ENCODE assay signal across 19 cellular contexts in the genomic region with DNA sequence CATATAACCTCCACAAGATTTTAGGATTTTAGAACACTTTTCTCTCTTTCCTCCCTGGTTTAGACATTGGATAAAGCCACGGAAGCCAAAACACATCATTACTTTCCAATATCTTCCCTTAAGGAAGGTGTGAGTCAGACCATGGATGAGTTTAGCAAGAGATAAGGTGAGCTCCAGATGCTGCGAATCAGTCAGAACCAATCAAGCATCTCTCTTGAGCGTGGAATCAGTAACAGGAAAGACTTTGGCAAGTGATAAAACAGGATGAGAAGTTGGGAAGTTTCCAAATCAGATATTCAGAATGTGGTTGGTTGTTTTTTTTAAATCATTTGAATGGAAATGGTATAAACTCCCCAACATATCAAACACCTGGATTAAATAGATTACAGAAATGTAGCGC.
DNase-seq lines count a peak whose midpoint lies in the region; ATAC-seq, FAIRE-seq and TF ChIP-seq lines count a peak whose summit lies in the region.
"Had no signal": no experiment of that assay in that cellular context is flagged by ENCODE, and none has a peak within 500 bp of the region (broad histone marks: within the 10 kb centered on the region; RNA-seq: fewer than 3 reads in every experiment).

No MANE protein-coding gene starts in this region.

- no peak overlapping the region for H2AFZ ChIP-seq in SK-N-SH (ENCODE audit: low read depth)
- H2AFZ ChIP-seq in neural progenitor cell (replicated peaks), result no peak overlapping the region

- peaks cover 0 to 4% (median 0%) of the 10 kb centered on the region in 3 donors for H3K9me3 Mint-ChIP-seq in T-cell
- no peaks in the 10 kb centered on the region for H3K9me3 Mint-ChIP-seq in neural progenitor cell

- WGBS in SK-N-SH (ENCODE audit: low lambda C conversion rate), result 74% methylated on average over 4 of the region's 4 CpGs

- H3K4me1 Mint-ChIP-seq in T-cell (no peaks in the 10 kb centered on the region), neural progenitor cell (peaks cover 3% of the 10 kb centered on the region)

- H3K79me2 ChIP-seq in SK-N-SH (ENCODE audit: insufficient read depth), result no peaks in the 10 kb centered on the region
- H3K79me2 ChIP-seq in neural progenitor cell (ENCODE audit: low read depth), result no peaks in the 10 kb centered on the region

- peaks cover 0 to 4% of the 10 kb centered on the region in 2 donors for H3K27me3 Mint-ChIP-seq in T-cell
- H3K27me3 Mint-ChIP-seq in neural progenitor cell (ENCODE audit: insufficient read depth, low read depth), result no peaks in the 10 kb centered on the region

- H3K4me1 ChIP-seq in SK-N-SH (ENCODE audit: control insufficient read depth in 1 of 2, insufficient read depth in 2 of 2, low read depth in 1 of 2, low read length in 1 of 2) (no peaks in the 10 kb centered on the region), neural progenitor cell (peaks cover 10% of the 10 kb centered on the region)

- H3K4me2 ChIP-seq in SK-N-SH, result no peak overlapping the region
- no peak overlapping the region for H3K4me2 ChIP-seq in neural progenitor cell

- H3K9me3 ChIP-seq in SK-N-SH (no peaks in the 10 kb centered on the region), neural progenitor cell (ENCODE audit: low read depth) (no peaks in the 10 kb centered on the region)

- DNase-seq in SK-N-SH, result no peak
- peak; percentile 21 for DNase-seq in bronchial epithelial cell (ENCODE audit: low read depth)
- DNase-seq in glomerular endothelial cell (ENCODE audit: extremely low read depth, low read depth, low spot score), result peak; percentile 10
- DNase-seq in NCI-H2029 (lab: John Stamatoyannopoulos, UW), result no peak
- DNase-seq in HK-2 (ENCODE audit: unreplicated experiment), result no peak
- DNase-seq in T-cell, result no peak
- no peak for DNase-seq in neural progenitor cell (ENCODE audit: low spot score)
- DNase-seq: ACHN, GOT3, NCI-H1105, NCI-H1694, NCI-H510A treated with DMSO at 0.1 percent for 48 hours, NCI-H82, SIG-M5 had no signal

- ATAC-seq in T-cell (replicated peaks in 1 of 4), result no peak
- ATAC-seq: HCT116, K562 had no signal

- no peak for TF ChIP-seq CTCF in SK-N-SH (IDR thresholded peaks at IDR 0.05)
- no peak for TF ChIP-seq CTCF in bronchial epithelial cell (IDR thresholded peaks at IDR 0.05; ENCODE audit: insufficient read depth, low read length, severe bottlenecking)
- TF ChIP-seq CTCF in neural progenitor cell (IDR thresholded peaks at IDR 0.05), result no peak

- H3K36me3 Mint-ChIP-seq in T-cell (no peaks in the 10 kb centered on the region), neural progenitor cell (no peaks in the 10 kb centered on the region)

- H3K27ac ChIP-seq in SK-N-SH (ENCODE audit: low read depth in 2 of 2, low read length in 1 of 2) (no peak overlapping the region), neural progenitor cell (no peak overlapping the region)
- H3K27ac ChIP-seq: C4-2B, RWPE1 had no signal

- no peak overlapping the region for H3K9ac ChIP-seq in SK-N-SH
- no peak overlapping the region for H3K9ac ChIP-seq in neural progenitor cell

- no peak for TF ChIP-seq EP300 in SK-N-SH (IDR thresholded peaks at IDR 0.05; ENCODE audit: borderline replicate concordance in 1 of 2, low read depth in 1 of 2, low read length in 1 of 2)

- no peak for TF ChIP-seq RAD21 in SK-N-SH (IDR thresholded peaks at IDR 0.05; ENCODE audit: low read length)

- no peak for FAIRE-seq in bronchial epithelial cell (lab: Jason Lieb, UNC)
- FAIRE-seq: D721Med, K562 had no signal

- H3K27me3 ChIP-seq in SK-N-SH (ENCODE audit: insufficient read depth), result no peaks in the 10 kb centered on the region
- H3K27me3 ChIP-seq in bronchial epithelial cell (ENCODE audit: control insufficient read depth, insufficient read depth, low read length), result no peaks in the 10 kb centered on the region
- H3K27me3 ChIP-seq in neural progenitor cell, result no peaks in the 10 kb centered on the region

- no peak overlapping the region for H3K4me3 ChIP-seq in SK-N-SH (ENCODE audit: low read depth in 2 of 2, low read length in 1 of 2)
- no peak overlapping the region for H3K4me3 ChIP-seq in bronchial epithelial cell (ENCODE audit: low read depth, low read length)
- no peak overlapping the region for H3K4me3 ChIP-seq in neural progenitor cell
- H3K4me3 ChIP-seq: K562 had no signal

- H3K4me3 Mint-ChIP-seq in T-cell (no peak overlapping the region), neural progenitor cell (no peak overlapping the region)

- H3K27ac Mint-ChIP-seq in T-cell (no peak overlapping the region), neural progenitor cell (no peak overlapping the region)

- POLR2A ChIA-PET in SK-N-SH (lab: Yijun Ruan, JAX) (no interaction called here), T-cell (lab: Charles Lee) (no interaction called here)

- H3F3A ChIP-seq in SK-N-SH (replicated peaks; ENCODE audit: insufficient read depth) (no peaks in the 10 kb centered on the region), neural progenitor cell (ENCODE audit: low read depth) (no peaks in the 10 kb centered on the region)

- H4K20me1 ChIP-seq in SK-N-SH (ENCODE audit: insufficient read depth) (no peaks in the 10 kb centered on the region), neural progenitor cell (ENCODE audit: low read depth) (no peaks in the 10 kb centered on the region)

- H3K36me3 ChIP-seq in SK-N-SH (replicated peaks in 1 of 2; ENCODE audit: control insufficient read depth in 1 of 2, insufficient read depth in 2 of 2, low read length in 1 of 2) (no peaks in the 10 kb centered on the region), bronchial epithelial cell (ENCODE audit: control insufficient read depth, insufficient read depth, low read length) (no peaks in the 10 kb centered on the region), neural progenitor cell (no peaks in the 10 kb centered on the region)

- H3K9me2 ChIP-seq in SK-N-SH, result no peaks in the 10 kb centered on the region

- CTCF ChIA-PET in SK-N-SH (lab: Yijun Ruan, JAX), result no interaction called here
- CTCF ChIA-PET in T-cell (lab: Charles Lee), result no interaction called here

TF ChIP-seq in SK-N-SH, 30 proteins besides CTCF, POLR2A, EP300 and RAD21 (continues in another document):
- TF ChIP-seq GABPA (IDR thresholded peaks at IDR 0.05; ENCODE audit: low read depth) (no peak), FOSL2 (IDR thresholded peaks at IDR 0.05; ENCODE audit: borderline replicate concordance, low read depth) (0 out of 2 replicates have a peak, but pooled peaks have one; percentile 16), ELF1 (IDR thresholded peaks at IDR 0.05) (no peak), MAX (IDR thresholded peaks at IDR 0.05; ENCODE audit: low read depth) (no peak), TAF1 (IDR thresholded peaks at IDR 0.05; ENCODE audit: borderline replicate concordance, low read depth, low read length) (no peak), FOXJ3 (CRISPR knock-in tag; IDR thresholded peaks at IDR 0.05) (no peak), JUND (IDR thresholded peaks at IDR 0.05) (0 out of 2 replicates have a peak, but pooled peaks have one; percentile 10), RFX5 (IDR thresholded peaks at IDR 0.05; ENCODE audit: low read length) (no peak), TCF12 (IDR thresholded peaks at IDR 0.05) (peak; percentile 55), NFIC (IDR thresholded peaks at IDR 0.05; ENCODE audit: borderline replicate concordance) (peak; percentile 41; the same call in 1 of the 2 replicates), YY1 (IDR thresholded peaks at IDR 0.05; ENCODE audit: low read depth) (no peak), GATA2 (CRISPR knock-in tag; IDR thresholded peaks at IDR 0.05) (peak; percentile 44; the same call in 1 of the 2 replicates), SIN3A (IDR thresholded peaks at IDR 0.05; ENCODE audit: borderline replicate concordance, low read depth, low read length) (no peak), MXI1 (IDR thresholded peaks at IDR 0.05; ENCODE audit: low read depth, low read length) (no peak), USF2 (IDR thresholded peaks at IDR 0.05; ENCODE audit: borderline replicate concordance, low read depth, low read length) (no peak), EZH2phosphoT487 (IDR thresholded peaks at IDR 0.05; ENCODE audit: borderline replicate concordance, low read depth) (no peak)
- TF ChIP-seq, protein P1, sequence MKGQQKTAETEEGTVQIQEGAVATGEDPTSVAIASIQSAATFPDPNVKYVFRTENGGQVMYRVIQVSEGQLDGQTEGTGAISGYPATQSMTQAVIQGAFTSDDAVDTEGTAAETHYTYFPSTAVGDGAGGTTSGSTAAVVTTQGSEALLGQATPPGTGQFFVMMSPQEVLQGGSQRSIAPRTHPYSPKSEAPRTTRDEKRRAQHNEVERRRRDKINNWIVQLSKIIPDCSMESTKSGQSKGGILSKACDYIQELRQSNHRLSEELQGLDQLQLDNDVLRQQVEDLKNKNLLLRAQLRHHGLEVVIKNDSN (IDR thresholded peaks at IDR 0.05; ENCODE audit: borderline replicate concordance, low read depth), result no peak
- TF ChIP-seq, protein P2, sequence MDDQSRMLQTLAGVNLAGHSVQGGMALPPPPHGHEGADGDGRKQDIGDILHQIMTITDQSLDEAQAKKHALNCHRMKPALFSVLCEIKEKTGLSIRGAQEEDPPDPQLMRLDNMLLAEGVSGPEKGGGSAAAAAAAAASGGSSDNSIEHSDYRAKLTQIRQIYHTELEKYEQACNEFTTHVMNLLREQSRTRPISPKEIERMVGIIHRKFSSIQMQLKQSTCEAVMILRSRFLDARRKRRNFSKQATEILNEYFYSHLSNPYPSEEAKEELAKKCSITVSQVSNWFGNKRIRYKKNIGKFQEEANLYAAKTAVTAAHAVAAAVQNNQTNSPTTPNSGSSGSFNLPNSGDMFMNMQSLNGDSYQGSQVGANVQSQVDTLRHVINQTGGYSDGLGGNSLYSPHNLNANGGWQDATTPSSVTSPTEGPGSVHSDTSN (IDR thresholded peaks at IDR 0.05), result peak; percentile 54

Comparison
In these comparisons a context has a peak if more than half of its experiments do, and no peak if none do; other contexts are left out.
1. DNase-seq: peak in bronchial epithelial cell (single experiment) and glomerular endothelial cell (single experiment); none in SK-N-SH (single experiment), NCI-H2029 (single experiment), HK-2 (single experiment), T-cell (0 of 34) and neural progenitor cell (single experiment).